In genomic region chr14:103003850-103004249, GRCh38 we compare ENCODE assay signal across 25 cellular contexts. TPM values are rescaled to one million over a fixed set of nuclear protein-coding genes. Genes with fewer than 3 reads are reported as not detected.
"Had no signal": no experiment of that assay in that cellular context is flagged by ENCODE, and none has a peak within 500 bp of the region (broad histone marks: within the 10 kb centered on the region; RNA-seq: fewer than 3 reads in every experiment).

No MANE protein-coding gene starts in this region.

- H3K4me3 Mint-ChIP-seq: activated CD4-positive, alpha-beta T cell treated with anti-CD3 and anti-CD28 coated beads for 36 hours; activated T-cell treated with anti-CD3 and anti-CD28 coated beads, Interleukin-2, amount 50 U/mL, for 72 hours; immature natural killer cell; nephron; T-cell; T-helper 2 cell treated with Interferon-gamma antibody and Interleukin-4, amounts not matched to agents 5 μg/mL and 100 μg/mL, for 36 hours had no signal

- H3K4me2 ChIP-seq: smooth muscle cell had no signal

- H3K36me3 Mint-ChIP-seq: activated naive CD4-positive, alpha-beta T cell treated with anti-CD3 and anti-CD28 coated beads, Interleukin-2, amount 50 U/mL, for 72 hours; immature natural killer cell had no signal

- DNase-seq: activated CD4-positive, alpha-beta T cell treated with anti-CD3 and anti-CD28 coated beads for 36 hours; activated CD4-positive, alpha-beta T cell treated with anti-CD3 and anti-CD28 coated beads, Interleukin-2, amount 50 U/mL, for 4 hours; activated CD4-positive, CD25-positive, alpha-beta regulatory T cell; activated naive CD4-positive, alpha-beta T cell; activated T-cell treated with anti-CD3 and anti-CD28 coated beads for 4 hours; activated T-cell treated with anti-CD3 and anti-CD28 coated beads, Interleukin-2, amount 50 U/mL, for 72 hours; anterior cingulate cortex; foreskin keratinocyte; immature natural killer cell; ovary; psoas muscle; stimulated activated naive CD4-positive, alpha-beta T cell; T-cell; testis had no signal

- H3K27ac Mint-ChIP-seq: activated CD4-positive, alpha-beta T cell treated with anti-CD3 and anti-CD28 coated beads for 36 hours; activated naive CD4-positive, alpha-beta T cell treated with anti-CD3 and anti-CD28 coated beads, Interleukin-2, amount 50 U/mL, for 72 hours; activated T-cell treated with anti-CD3 and anti-CD28 coated beads, Interleukin-2, amount 50 U/mL, for 72 hours; nephron; T-cell; T-helper 2 cell treated with Interferon-gamma antibody and Interleukin-4, amounts not matched to agents 5 μg/mL and 100 μg/mL, for 36 hours had no signal

- H3K27me3 ChIP-seq: body of pancreas, esophagus muscularis mucosa, foreskin keratinocyte, heart left ventricle, left lung, ovary, testis had no signal

- H3K9me3 ChIP-seq: body of pancreas, esophagus muscularis mucosa, heart left ventricle, left lung, ovary, psoas muscle, testis had no signal

- H3K9me3 Mint-ChIP-seq: activated naive CD4-positive, alpha-beta T cell treated with anti-CD3 and anti-CD28 coated beads, Interleukin-2, amount 50 U/mL, for 72 hours; activated T-cell treated with anti-CD3 and anti-CD28 coated beads, Interleukin-2, amount 50 U/mL, for 72 hours; immature natural killer cell; nephron; T-cell; T-helper 2 cell treated with Interferon-gamma antibody and Interleukin-4, amounts not matched to agents 5 μg/mL and 100 μg/mL, for 36 hours had no signal

- FAIRE-seq: urothelium cell line had no signal

- H3K4me1 Mint-ChIP-seq: activated CD4-positive, alpha-beta T cell treated with anti-CD3 and anti-CD28 coated beads for 36 hours; immature natural killer cell; nephron; T-cell had no signal

- ATAC-seq: activated CD4-positive, alpha-beta T cell treated with anti-CD3 and anti-CD28 coated beads for 36 hours; activated naive CD4-positive, alpha-beta T cell treated with anti-CD3 and anti-CD28 coated beads, Interleukin-2, amount 50 U/mL, for 72 hours; activated T-cell treated with anti-CD3 and anti-CD28 coated beads, Interleukin-2, amount 50 U/mL, for 72 hours; foreskin keratinocyte; left lung; psoas muscle; T-cell had no signal

- H3K36me3 ChIP-seq: ovary had no signal

- H3K4me1 ChIP-seq: body of pancreas, foreskin keratinocyte, left lung, testis had no signal

- H3K4me3 ChIP-seq: body of pancreas, coronary artery, esophagus muscularis mucosa, heart left ventricle, left lung, lung, ovary, psoas muscle, smooth muscle cell, testis had no signal

- H3K27ac ChIP-seq: coronary artery, esophagus muscularis mucosa, foreskin keratinocyte, heart left ventricle, left lung, ovary, psoas muscle, testis had no signal

- H3K27me3 Mint-ChIP-seq: activated CD4-positive, alpha-beta T cell treated with anti-CD3 and anti-CD28 coated beads for 36 hours; T-cell had no signal

RNA-seq across cellular contexts. Expression of gene CDC42BPB, which starts 53.5 kb away (rescaled TPM):
- polyA plus RNA-seq: immature natural killer cell had no signal
